9 cellular contexts compared by ENCODE assay signal in the genomic region with DNA sequence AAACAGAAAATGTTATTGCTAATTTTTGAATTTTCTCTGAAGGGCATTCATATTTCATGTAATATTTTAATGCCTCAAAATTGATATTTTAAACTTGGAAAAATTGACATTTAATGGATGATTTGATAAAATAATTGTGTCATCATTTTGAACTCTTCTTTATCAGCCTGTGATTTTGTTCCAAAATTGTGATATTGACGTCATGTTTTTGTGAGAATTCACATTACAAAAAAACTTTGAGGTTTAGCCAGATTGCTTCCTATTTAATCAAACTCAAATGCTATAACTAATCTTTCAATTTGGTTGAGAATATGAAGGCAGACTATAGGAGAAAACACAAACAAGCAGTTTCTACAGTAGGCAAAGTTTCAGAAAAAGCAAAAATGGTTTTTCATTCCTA.
"Had no signal": no experiment of that assay in that cellular context is flagged by ENCODE, and none has a peak within 500 bp of the region (broad histone marks: within the 10 kb centered on the region; RNA-seq: fewer than 3 reads in every experiment).

No MANE protein-coding gene starts in this region.

- H3K9ac ChIP-seq: KMS-11 had no signal

- DNase-seq: H9, HCEC 1CT, HFFc6, KBM-7 had no signal

- FAIRE-seq: H1, H54, HTR-8/SVneo had no signal

- H3K27ac ChIP-seq: KMS-11 had no signal

- H3K4me2 ChIP-seq: GM23338, KMS-11 had no signal

- H3K4me3 ChIP-seq: GM23338 had no signal

- H2AFZ ChIP-seq: GM23338 had no signal
